Comparison of ENCODE assay signal across 1 cellular context in the genomic region with DNA sequence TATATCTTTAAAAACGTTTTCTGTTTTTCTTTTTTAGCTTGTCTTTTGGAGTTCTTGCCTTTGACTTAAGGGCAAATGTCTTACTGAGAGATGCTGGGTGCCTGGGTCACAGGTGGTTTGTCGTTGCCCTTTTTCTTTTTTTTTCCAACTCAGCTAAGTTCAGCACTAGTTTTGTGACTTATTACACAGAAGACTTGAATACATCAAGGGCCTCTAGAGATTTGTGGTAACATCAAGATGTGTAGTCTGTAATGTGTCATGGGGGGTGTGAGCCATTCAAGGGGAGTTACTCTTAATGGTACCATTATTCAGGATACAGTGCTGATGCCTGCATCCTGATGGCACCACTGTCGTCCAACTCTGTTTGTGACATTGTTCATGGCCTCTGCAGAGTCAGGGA.
TF ChIP-seq lines count a peak whose summit lies in the region.

No MANE protein-coding gene starts in this region.

TF ChIP-seq in WTC11, 78 proteins besides CTCF, POLR2A, EP300 and RAD21:
- no peak for TF ChIP-seq SP1 (CRISPR knock-in tag; conservative IDR thresholded peaks at IDR 0.05)
- TF ChIP-seq FOXP4 (CRISPR knock-in tag; IDR thresholded peaks at IDR 0.05), result no peak
- no peak for TF ChIP-seq OVOL2 (CRISPR knock-in tag; IDR thresholded peaks at IDR 0.05; ENCODE audit: borderline replicate concordance)
- TF ChIP-seq GRHL2 (CRISPR knock-in tag; IDR thresholded peaks at IDR 0.05; ENCODE audit: insufficient replicate concordance, severe bottlenecking), result no peak
- TF ChIP-seq, protein P1, sequence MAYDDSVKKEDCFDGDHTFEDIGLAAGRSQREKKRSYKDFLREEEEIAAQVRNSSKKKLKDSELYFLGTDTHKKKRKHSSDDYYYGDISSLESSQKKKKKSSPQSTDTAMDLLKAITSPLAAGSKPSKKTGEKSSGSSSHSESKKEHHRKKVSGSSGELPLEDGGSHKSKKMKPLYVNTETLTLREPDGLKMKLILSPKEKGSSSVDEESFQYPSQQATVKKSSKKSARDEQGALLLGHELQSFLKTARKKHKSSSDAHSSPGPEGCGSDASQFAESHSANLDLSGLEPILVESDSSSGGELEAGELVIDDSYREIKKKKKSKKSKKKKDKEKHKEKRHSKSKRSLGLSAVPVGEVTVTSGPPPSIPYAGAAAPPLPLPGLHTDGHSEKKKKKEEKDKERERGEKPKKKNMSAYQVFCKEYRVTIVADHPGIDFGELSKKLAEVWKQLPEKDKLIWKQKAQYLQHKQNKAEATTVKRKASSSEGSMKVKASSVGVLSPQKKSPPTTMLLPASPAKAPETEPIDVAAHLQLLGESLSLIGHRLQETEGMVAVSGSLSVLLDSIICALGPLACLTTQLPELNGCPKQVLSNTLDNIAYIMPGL (CRISPR knock-in tag; IDR thresholded peaks at IDR 0.05), result no peak
- no peak for TF ChIP-seq PREB (CRISPR knock-in tag; IDR thresholded peaks at IDR 0.05; ENCODE audit: borderline replicate concordance)
- TF ChIP-seq CREB1 (CRISPR knock-in tag; IDR thresholded peaks at IDR 0.05), result no peak
- TF ChIP-seq, protein P2, sequence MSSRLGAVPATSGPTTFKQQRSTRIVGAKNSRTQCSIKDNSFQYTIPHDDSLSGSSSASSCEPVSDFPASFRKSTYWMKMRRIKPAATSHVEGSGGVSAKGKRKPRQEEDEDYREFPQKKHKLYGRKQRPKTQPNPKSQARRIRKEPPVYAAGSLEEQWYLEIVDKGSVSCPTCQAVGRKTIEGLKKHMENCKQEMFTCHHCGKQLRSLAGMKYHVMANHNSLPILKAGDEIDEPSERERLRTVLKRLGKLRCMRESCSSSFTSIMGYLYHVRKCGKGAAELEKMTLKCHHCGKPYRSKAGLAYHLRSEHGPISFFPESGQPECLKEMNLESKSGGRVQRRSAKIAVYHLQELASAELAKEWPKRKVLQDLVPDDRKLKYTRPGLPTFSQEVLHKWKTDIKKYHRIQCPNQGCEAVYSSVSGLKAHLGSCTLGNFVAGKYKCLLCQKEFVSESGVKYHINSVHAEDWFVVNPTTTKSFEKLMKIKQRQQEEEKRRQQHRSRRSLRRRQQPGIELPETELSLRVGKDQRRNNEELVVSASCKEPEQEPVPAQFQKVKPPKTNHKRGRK (CRISPR knock-in tag; IDR thresholded peaks at IDR 0.05; ENCODE audit: borderline replicate concordance), result no peak
- TF ChIP-seq, protein P3, sequence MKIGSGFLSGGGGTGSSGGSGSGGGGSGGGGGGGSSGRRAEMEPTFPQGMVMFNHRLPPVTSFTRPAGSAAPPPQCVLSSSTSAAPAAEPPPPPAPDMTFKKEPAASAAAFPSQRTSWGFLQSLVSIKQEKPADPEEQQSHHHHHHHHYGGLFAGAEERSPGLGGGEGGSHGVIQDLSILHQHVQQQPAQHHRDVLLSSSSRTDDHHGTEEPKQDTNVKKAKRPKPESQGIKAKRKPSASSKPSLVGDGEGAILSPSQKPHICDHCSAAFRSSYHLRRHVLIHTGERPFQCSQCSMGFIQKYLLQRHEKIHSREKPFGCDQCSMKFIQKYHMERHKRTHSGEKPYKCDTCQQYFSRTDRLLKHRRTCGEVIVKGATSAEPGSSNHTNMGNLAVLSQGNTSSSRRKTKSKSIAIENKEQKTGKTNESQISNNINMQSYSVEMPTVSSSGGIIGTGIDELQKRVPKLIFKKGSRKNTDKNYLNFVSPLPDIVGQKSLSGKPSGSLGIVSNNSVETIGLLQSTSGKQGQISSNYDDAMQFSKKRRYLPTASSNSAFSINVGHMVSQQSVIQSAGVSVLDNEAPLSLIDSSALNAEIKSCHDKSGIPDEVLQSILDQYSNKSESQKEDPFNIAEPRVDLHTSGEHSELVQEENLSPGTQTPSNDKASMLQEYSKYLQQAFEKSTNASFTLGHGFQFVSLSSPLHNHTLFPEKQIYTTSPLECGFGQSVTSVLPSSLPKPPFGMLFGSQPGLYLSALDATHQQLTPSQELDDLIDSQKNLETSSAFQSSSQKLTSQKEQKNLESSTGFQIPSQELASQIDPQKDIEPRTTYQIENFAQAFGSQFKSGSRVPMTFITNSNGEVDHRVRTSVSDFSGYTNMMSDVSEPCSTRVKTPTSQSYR (CRISPR knock-in tag; IDR thresholded peaks at IDR 0.05), result no peak
- no peak for TF ChIP-seq HMGA2 (CRISPR knock-in tag; IDR thresholded peaks at IDR 0.05)
- TF ChIP-seq, protein P4, sequence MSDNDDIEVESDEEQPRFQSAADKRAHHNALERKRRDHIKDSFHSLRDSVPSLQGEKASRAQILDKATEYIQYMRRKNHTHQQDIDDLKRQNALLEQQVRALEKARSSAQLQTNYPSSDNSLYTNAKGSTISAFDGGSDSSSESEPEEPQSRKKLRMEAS (CRISPR knock-in tag; IDR thresholded peaks at IDR 0.05), result no peak
- TF ChIP-seq, protein P5, sequence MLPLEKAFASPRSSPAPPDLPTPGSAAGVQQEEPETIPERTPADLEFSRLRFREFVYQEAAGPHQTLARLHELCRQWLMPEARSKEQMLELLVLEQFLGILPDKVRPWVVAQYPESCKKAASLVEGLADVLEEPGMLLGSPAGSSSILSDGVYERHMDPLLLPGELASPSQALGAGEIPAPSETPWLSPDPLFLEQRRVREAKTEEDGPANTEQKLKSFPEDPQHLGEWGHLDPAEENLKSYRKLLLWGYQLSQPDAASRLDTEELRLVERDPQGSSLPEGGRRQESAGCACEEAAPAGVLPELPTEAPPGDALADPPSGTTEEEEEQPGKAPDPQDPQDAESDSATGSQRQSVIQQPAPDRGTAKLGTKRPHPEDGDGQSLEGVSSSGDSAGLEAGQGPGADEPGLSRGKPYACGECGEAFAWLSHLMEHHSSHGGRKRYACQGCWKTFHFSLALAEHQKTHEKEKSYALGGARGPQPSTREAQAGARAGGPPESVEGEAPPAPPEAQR (CRISPR knock-in tag; IDR thresholded peaks at IDR 0.05), result no peak
- TF ChIP-seq EMX1 (CRISPR knock-in tag; IDR thresholded peaks at IDR 0.05), result no peak
- TF ChIP-seq ZNF396 (CRISPR knock-in tag; IDR thresholded peaks at IDR 0.05; ENCODE audit: borderline replicate concordance), result no peak
- no peak for TF ChIP-seq CREM (CRISPR knock-in tag; IDR thresholded peaks at IDR 0.05)
- no peak for TF ChIP-seq MYBL2 (CRISPR knock-in tag; IDR thresholded peaks at IDR 0.05)
- TF ChIP-seq, protein P6, sequence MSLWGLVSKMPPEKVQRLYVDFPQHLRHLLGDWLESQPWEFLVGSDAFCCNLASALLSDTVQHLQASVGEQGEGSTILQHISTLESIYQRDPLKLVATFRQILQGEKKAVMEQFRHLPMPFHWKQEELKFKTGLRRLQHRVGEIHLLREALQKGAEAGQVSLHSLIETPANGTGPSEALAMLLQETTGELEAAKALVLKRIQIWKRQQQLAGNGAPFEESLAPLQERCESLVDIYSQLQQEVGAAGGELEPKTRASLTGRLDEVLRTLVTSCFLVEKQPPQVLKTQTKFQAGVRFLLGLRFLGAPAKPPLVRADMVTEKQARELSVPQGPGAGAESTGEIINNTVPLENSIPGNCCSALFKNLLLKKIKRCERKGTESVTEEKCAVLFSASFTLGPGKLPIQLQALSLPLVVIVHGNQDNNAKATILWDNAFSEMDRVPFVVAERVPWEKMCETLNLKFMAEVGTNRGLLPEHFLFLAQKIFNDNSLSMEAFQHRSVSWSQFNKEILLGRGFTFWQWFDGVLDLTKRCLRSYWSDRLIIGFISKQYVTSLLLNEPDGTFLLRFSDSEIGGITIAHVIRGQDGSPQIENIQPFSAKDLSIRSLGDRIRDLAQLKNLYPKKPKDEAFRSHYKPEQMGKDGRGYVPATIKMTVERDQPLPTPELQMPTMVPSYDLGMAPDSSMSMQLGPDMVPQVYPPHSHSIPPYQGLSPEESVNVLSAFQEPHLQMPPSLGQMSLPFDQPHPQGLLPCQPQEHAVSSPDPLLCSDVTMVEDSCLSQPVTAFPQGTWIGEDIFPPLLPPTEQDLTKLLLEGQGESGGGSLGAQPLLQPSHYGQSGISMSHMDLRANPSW (CRISPR knock-in tag; conservative IDR thresholded peaks at IDR 0.05; ENCODE audit: low read depth), result no peak
- TF ChIP-seq, protein P7, sequence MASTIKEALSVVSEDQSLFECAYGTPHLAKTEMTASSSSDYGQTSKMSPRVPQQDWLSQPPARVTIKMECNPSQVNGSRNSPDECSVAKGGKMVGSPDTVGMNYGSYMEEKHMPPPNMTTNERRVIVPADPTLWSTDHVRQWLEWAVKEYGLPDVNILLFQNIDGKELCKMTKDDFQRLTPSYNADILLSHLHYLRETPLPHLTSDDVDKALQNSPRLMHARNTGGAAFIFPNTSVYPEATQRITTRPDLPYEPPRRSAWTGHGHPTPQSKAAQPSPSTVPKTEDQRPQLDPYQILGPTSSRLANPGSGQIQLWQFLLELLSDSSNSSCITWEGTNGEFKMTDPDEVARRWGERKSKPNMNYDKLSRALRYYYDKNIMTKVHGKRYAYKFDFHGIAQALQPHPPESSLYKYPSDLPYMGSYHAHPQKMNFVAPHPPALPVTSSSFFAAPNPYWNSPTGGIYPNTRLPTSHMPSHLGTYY (CRISPR knock-in tag; IDR thresholded peaks at IDR 0.05), result no peak
- TF ChIP-seq, protein P8, sequence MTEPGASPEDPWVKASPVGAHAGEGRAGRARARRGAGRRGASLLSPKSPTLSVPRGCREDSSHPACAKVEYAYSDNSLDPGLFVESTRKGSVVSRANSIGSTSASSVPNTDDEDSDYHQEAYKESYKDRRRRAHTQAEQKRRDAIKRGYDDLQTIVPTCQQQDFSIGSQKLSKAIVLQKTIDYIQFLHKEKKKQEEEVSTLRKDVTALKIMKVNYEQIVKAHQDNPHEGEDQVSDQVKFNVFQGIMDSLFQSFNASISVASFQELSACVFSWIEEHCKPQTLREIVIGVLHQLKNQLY (CRISPR knock-in tag; IDR thresholded peaks at IDR 0.05), result no peak
TF ChIP-seq in WTC11: peak in this region for 0.
